In genomic region chr1:154418062-154418897, GRCh38 we compare ENCODE assay signal across 1 cellular context.
TF ChIP-seq lines count a peak whose summit lies in the region.

No MANE protein-coding gene starts in this region.

TF ChIP-seq in HepG2, 621 proteins besides CTCF, POLR2A, EP300 and RAD21 (continued from another document and continues in another):
- TF ChIP-seq, protein P1, sequence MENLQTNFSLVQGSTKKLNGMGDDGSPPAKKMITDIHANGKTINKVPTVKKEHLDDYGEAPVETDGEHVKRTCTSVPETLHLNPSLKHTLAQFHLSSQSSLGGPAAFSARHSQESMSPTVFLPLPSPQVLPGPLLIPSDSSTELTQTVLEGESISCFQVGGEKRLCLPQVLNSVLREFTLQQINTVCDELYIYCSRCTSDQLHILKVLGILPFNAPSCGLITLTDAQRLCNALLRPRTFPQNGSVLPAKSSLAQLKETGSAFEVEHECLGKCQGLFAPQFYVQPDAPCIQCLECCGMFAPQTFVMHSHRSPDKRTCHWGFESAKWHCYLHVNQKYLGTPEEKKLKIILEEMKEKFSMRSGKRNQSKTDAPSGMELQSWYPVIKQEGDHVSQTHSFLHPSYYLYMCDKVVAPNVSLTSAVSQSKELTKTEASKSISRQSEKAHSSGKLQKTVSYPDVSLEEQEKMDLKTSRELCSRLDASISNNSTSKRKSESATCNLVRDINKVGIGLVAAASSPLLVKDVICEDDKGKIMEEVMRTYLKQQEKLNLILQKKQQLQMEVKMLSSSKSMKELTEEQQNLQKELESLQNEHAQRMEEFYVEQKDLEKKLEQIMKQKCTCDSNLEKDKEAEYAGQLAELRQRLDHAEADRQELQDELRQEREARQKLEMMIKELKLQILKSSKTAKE (CRISPR knock-in tag; IDR thresholded peaks at IDR 0.05; ENCODE audit: borderline replicate concordance) = peak; percentile 95
- peak; percentile 68; the same call in 1 of the 2 replicates for TF ChIP-seq FOXC1 (CRISPR knock-in tag; IDR thresholded peaks at IDR 0.05; ENCODE audit: borderline replicate concordance)
- 0 out of 2 replicates have a peak, but pooled peaks have one; percentile 17 for TF ChIP-seq ZHX2 (IDR thresholded peaks at IDR 0.05; ENCODE audit: low read depth)
- TF ChIP-seq ZHX2 (CRISPR knock-in tag; IDR thresholded peaks at IDR 0.05; ENCODE audit: borderline replicate concordance) = no peak
- peak; percentile 71; the same call in 1 of the 2 replicates for TF ChIP-seq ARNT2 (CRISPR knock-in tag; IDR thresholded peaks at IDR 0.05; ENCODE audit: low read depth)
- 0 out of 2 replicates have a peak, but pooled peaks have one; percentile 50 for TF ChIP-seq ZNF296 (CRISPR knock-in tag; conservative IDR thresholded peaks at IDR 0.05)
- TF ChIP-seq CREM (IDR thresholded peaks at IDR 0.05) = peak; percentile 80
- TF ChIP-seq CREM (CRISPR knock-in tag; IDR thresholded peaks at IDR 0.05) = no peak
- no peak for TF ChIP-seq AGO2 (optimal IDR thresholded peaks at IDR 0.05; ENCODE audit: low read depth, low read length)
- peak; percentile 10; the same call in 1 of the 2 replicates for TF ChIP-seq STAG1 (CRISPR knock-in tag; IDR thresholded peaks at IDR 0.05)
- TF ChIP-seq ZSCAN21 (CRISPR knock-in tag; IDR thresholded peaks at IDR 0.05; ENCODE audit: borderline replicate concordance) = peak; percentile 96
- TF ChIP-seq, protein P2, sequence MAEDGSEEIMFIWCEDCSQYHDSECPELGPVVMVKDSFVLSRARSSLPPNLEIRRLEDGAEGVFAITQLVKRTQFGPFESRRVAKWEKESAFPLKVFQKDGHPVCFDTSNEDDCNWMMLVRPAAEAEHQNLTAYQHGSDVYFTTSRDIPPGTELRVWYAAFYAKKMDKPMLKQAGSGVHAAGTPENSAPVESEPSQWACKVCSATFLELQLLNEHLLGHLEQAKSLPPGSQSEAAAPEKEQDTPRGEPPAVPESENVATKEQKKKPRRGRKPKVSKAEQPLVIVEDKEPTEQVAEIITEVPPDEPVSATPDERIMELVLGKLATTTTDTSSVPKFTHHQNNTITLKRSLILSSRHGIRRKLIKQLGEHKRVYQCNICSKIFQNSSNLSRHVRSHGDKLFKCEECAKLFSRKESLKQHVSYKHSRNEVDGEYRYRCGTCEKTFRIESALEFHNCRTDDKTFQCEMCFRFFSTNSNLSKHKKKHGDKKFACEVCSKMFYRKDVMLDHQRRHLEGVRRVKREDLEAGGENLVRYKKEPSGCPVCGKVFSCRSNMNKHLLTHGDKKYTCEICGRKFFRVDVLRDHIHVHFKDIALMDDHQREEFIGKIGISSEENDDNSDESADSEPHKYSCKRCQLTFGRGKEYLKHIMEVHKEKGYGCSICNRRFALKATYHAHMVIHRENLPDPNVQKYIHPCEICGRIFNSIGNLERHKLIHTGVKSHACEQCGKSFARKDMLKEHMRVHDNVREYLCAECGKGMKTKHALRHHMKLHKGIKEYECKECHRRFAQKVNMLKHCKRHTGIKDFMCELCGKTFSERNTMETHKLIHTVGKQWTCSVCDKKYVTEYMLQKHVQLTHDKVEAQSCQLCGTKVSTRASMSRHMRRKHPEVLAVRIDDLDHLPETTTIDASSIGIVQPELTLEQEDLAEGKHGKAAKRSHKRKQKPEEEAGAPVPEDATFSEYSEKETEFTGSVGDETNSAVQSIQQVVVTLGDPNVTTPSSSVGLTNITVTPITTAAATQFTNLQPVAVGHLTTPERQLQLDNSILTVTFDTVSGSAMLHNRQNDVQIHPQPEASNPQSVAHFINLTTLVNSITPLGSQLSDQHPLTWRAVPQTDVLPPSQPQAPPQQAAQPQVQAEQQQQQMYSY (CRISPR knock-in tag; IDR thresholded peaks at IDR 0.05) = no peak
- peak; percentile 76 for TF ChIP-seq ZMAT3 (CRISPR knock-in tag; conservative IDR thresholded peaks at IDR 0.05)
- TF ChIP-seq ZSCAN25 (CRISPR knock-in tag; IDR thresholded peaks at IDR 0.05) = peak; percentile 75; the same call in 1 of the 2 replicates
- TF ChIP-seq ZNF121 (CRISPR knock-in tag; IDR thresholded peaks at IDR 0.05) = no peak
- TF ChIP-seq ELF3 (CRISPR knock-in tag; IDR thresholded peaks at IDR 0.05) = peak; percentile 94
- TF ChIP-seq ZNF143 (CRISPR knock-in tag; IDR thresholded peaks at IDR 0.05) = peak; percentile 34; the same call in 1 of the 2 replicates
- TF ChIP-seq ZNF383 (CRISPR knock-in tag; IDR thresholded peaks at IDR 0.05; ENCODE audit: borderline replicate concordance) = no peak
- TF ChIP-seq DNMT1 (CRISPR knock-in tag; IDR thresholded peaks at IDR 0.05) = no peak
- no peak for TF ChIP-seq GTF2F1 (IDR thresholded peaks at IDR 0.05; ENCODE audit: low read length)
- no peak for TF ChIP-seq ZFYVE20 (CRISPR knock-in tag; IDR thresholded peaks at IDR 0.05; ENCODE audit: borderline replicate concordance, low read depth)
- no peak for TF ChIP-seq TEAD2 (CRISPR knock-in tag; IDR thresholded peaks at IDR 0.05)
- TF ChIP-seq ZNF720 (CRISPR knock-in tag; IDR thresholded peaks at IDR 0.05) = no peak
- TF ChIP-seq ZNF333 (CRISPR knock-in tag; IDR thresholded peaks at IDR 0.05; ENCODE audit: borderline replicate concordance) = no peak
- no peak for TF ChIP-seq EZH2 (conservative IDR thresholded peaks at IDR 0.05; ENCODE audit: low read depth, low read length)
- TF ChIP-seq TCF7 (IDR thresholded peaks at IDR 0.05; ENCODE audit: low read depth) = peak; percentile 70
- peak; percentile 79; the same call in 1 of the 2 replicates for TF ChIP-seq HNRNPL (IDR thresholded peaks at IDR 0.05; ENCODE audit: low read depth, low read length)
- TF ChIP-seq MZF1 (CRISPR knock-in tag; IDR thresholded peaks at IDR 0.05; ENCODE audit: borderline replicate concordance) = no peak
- TF ChIP-seq ZNF646 (CRISPR knock-in tag; IDR thresholded peaks at IDR 0.05) = peak; percentile 26; the same call in 1 of the 2 replicates
- no peak for TF ChIP-seq PRMT3 (CRISPR knock-in tag; IDR thresholded peaks at IDR 0.05; ENCODE audit: borderline replicate concordance, low read depth)
- TF ChIP-seq NCOA1 (CRISPR knock-in tag; IDR thresholded peaks at IDR 0.05) = 0 out of 2 replicates have a peak, but pooled peaks have one; percentile 45
- TF ChIP-seq ZBTB33 (CRISPR knock-in tag; IDR thresholded peaks at IDR 0.05) = 0 out of 2 replicates have a peak, but pooled peaks have one; percentile 21
